ENCODE assay signal across 10 cellular contexts in the genomic region with DNA sequence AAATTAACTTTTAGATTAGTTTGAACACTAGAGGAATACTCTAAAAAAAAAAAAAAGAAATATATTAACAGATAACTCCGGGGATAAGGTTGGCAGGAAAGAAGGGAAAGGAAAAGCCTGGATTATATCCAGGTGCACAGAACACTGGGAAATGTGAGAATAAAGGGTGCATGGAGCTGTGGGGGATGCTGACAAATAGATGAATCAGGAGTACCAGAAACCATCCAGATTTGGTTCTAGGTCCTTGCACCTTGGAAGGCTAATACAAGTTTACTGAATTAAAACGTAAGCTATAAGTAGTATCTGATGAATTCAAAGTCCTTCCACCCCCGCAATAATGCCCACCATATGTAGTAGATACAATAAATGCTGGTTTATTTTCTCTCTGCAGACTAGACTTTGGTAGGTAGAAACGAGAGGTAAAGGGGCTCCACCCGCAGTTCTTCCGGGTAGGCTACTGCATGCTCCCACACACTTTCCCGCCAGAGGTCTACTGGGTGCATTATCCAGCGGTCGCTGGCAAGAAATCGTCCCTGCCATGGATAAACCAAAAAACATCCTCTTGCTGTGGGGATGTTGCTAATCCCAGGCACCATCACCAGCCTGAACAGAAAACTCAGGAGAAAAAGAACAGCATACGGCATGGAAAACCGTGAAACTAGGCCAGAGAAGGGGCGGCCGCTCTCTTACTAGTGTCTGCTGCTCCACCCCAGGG. TPM values are rescaled to one million over a fixed set of nuclear protein-coding genes. Genes with fewer than 3 reads are reported as not detected.
A peak's percentile ranks its signal among the peaks of the same experiment; 100 is the strongest.
DNase-seq lines count a peak whose midpoint lies in the region; ATAC-seq and TF ChIP-seq lines count a peak whose summit lies in the region.
"Had no signal": no experiment of that assay in that cellular context is flagged by ENCODE, and none has a peak within 500 bp of the region (broad histone marks: within the 10 kb centered on the region; RNA-seq: fewer than 3 reads in every experiment).

No MANE protein-coding gene starts in this region.

- peaks cover 8 to 23% (median 15%) of the 10 kb centered on the region in 3 donors for H3K4me1 Mint-ChIP-seq in CD8-positive, alpha-beta memory T cell

- peaks cover 17% of the 10 kb centered on the region for H3K27me3 ChIP-seq in CD8-positive, alpha-beta memory T cell (ENCODE audit: insufficient read depth, low read length, poor library complexity, severe bottlenecking)

- ATAC-seq in SK-N-SH treated with all-trans-retinoic acid at 6 μM for 48 hours (peak; percentile 51), GM18511 (IDR thresholded peaks at IDR 0.05; ENCODE audit: unreplicated experiment) (no peak), GM18858 (IDR thresholded peaks at IDR 0.05; ENCODE audit: unreplicated experiment) (no peak)

- H3K4me3 ChIP-seq in CD8-positive, alpha-beta memory T cell (ENCODE audit: low read length), result no peak overlapping the region

- H3K27me3 Mint-ChIP-seq in CD8-positive, alpha-beta memory T cell, result peaks cover 35 to 58% of the 10 kb centered on the region in 2 donors

- H3K4me3 Mint-ChIP-seq in CD8-positive, alpha-beta memory T cell, result peak overlapping the region in 6 of 7 donors; percentile 44 to 79 (median 51)

- no peaks in the 10 kb centered on the region for H3K36me3 ChIP-seq in CD8-positive, alpha-beta memory T cell (ENCODE audit: insufficient read depth, low read length)
- H3K36me3 ChIP-seq: neutrophil had no signal

- no peak overlapping the region for H3K27ac ChIP-seq in CD8-positive, alpha-beta memory T cell (ENCODE audit: low read depth, low read length)
- H3K27ac ChIP-seq: neutrophil had no signal

- POLR2A ChIA-PET in CD8-positive, alpha-beta memory T cell (lab: Charles Lee), result no interaction called here

- H3K27ac Mint-ChIP-seq in CD8-positive, alpha-beta memory T cell, result no peak overlapping the region

- CTCF ChIA-PET in CD8-positive, alpha-beta memory T cell (lab: Charles Lee), result no interaction called here

- DNase-seq in CD8-positive, alpha-beta memory T cell, result no peak
- DNase-seq in foreskin melanocyte (peak; percentile 24), pons (ENCODE audit: low spot score) (peak; percentile 27), NCI-H226 (no peak), HT-29 (ENCODE audit: low spot score) (no peak)
- DNase-seq: Karpas-422 had no signal

- H3K9me3 ChIP-seq in CD8-positive, alpha-beta memory T cell (ENCODE audit: low read length), result no peaks in the 10 kb centered on the region
- H3K9me3 ChIP-seq: neutrophil had no signal

- peaks cover 11% of the 10 kb centered on the region for H3K4me1 ChIP-seq in CD8-positive, alpha-beta memory T cell (ENCODE audit: insufficient read depth, low read length)

- peaks cover 0 to 10% (median 2%) of the 10 kb centered on the region in 5 donors for H3K9me3 Mint-ChIP-seq in CD8-positive, alpha-beta memory T cell

- peaks cover 0 to 1% (median 0%) of the 10 kb centered on the region in 3 donors for H3K36me3 Mint-ChIP-seq in CD8-positive, alpha-beta memory T cell

TF ChIP-seq in SK-N-SH treated with all-trans-retinoic acid at 6 μM for 48 hours, 23 proteins besides CTCF, POLR2A, EP300 and RAD21:
- TF ChIP-seq ARNTL (CRISPR knock-in tag; IDR thresholded peaks at IDR 0.05; ENCODE audit: borderline replicate concordance, low read depth), result no peak
- no peak for TF ChIP-seq PPARA (CRISPR knock-in tag; IDR thresholded peaks at IDR 0.05; ENCODE audit: borderline replicate concordance)
- TF ChIP-seq, protein P1, sequence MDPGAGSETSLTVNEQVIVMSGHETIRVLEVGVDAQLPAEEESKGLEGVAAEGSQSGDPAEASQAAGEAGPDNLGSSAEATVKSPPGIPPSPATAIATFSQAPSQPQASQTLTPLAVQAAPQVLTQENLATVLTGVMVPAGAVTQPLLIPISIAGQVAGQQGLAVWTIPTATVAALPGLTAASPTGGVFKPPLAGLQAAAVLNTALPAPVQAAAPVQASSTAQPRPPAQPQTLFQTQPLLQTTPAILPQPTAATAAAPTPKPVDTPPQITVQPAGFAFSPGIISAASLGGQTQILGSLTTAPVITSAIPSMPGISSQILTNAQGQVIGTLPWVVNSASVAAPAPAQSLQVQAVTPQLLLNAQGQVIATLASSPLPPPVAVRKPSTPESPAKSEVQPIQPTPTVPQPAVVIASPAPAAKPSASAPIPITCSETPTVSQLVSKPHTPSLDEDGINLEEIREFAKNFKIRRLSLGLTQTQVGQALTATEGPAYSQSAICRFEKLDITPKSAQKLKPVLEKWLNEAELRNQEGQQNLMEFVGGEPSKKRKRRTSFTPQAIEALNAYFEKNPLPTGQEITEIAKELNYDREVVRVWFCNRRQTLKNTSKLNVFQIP (CRISPR knock-in tag; IDR thresholded peaks at IDR 0.05; ENCODE audit: borderline replicate concordance, low read depth), result no peak

RNA-seq across cellular contexts. Expression of a gene that starts 1.6 kb away (rescaled TPM):
- under 1 TPM in 1 of 2 experiments, not detected in 1; 0.11 TPM for total RNA-seq in CD8-positive, alpha-beta memory T cell
- not detected for polyA plus RNA-seq in CD8-positive, alpha-beta memory T cell
- total RNA-seq in HT-29 (2014; rRNA removed; shearing (Covaris generic)), result not detected in 2 replicates

RNA-seq across cellular contexts. Expression of a gene that starts 47.0 kb away (rescaled TPM):
- 10 to 100 TPM; 21.3 to 23.0 TPM for total RNA-seq in CD8-positive, alpha-beta memory T cell
- polyA plus RNA-seq in CD8-positive, alpha-beta memory T cell, result 135 TPM
- not detected in 2 replicates for total RNA-seq in HT-29 (2014; rRNA removed; shearing (Covaris generic))

Comparison
In these comparisons a context has a peak if more than half of its experiments do, and no peak if none do; other contexts are left out.
1. DNase-seq: peak in foreskin melanocyte (single experiment) and pons (single experiment); none in CD8-positive, alpha-beta memory T cell (0 of 5), NCI-H226 (single experiment) and HT-29 (single experiment).
2. RNA of a gene that starts 47.0 kb away (total RNA-seq): 21.3 to 23.0 TPM in CD8-positive, alpha-beta memory T cell; not detected in HT-29; every median in the first group is over 10 times any median in the second.